Comparison of ENCODE assay signal across 20 cellular contexts in genomic region chr7:155758348-155758747, GRCh38. TPM values are rescaled to one million over a fixed set of nuclear protein-coding genes. Genes with fewer than 3 reads are reported as not detected.
"Had no signal": no experiment of that assay in that cellular context is flagged by ENCODE, and none has a peak within 500 bp of the region (broad histone marks: within the 10 kb centered on the region; RNA-seq: fewer than 3 reads in every experiment).

No MANE protein-coding gene starts in this region.

- DNase-seq: activated CD4-positive, alpha-beta T cell treated with anti-CD3 and anti-CD28 coated beads, Interleukin-2, amount 10 ng/mL, durations not matched to agents 7 days and 5 days; activated CD8-positive, alpha-beta memory T cell treated with anti-CD3 and anti-CD28 coated beads for 24 hours; activated CD8-positive, alpha-beta memory T cell treated with anti-CD3 and anti-CD28 coated beads, Interleukin-2, amount 50 U/mL, for 48 hours; activated naive CD8-positive, alpha-beta T cell treated with anti-CD3 and anti-CD28 coated beads, Interleukin-2, amount 10 ng/mL, durations not matched to agents 7 days and 5 days; cortex of kidney; hippocampal formation; midbrain; occipital lobe; stimulated activated CD4-positive, alpha-beta T cell treated with anti-CD3 and anti-CD28 coated beads, Interleukin-12 subunit alpha, Interleukin-12 subunit beta, amount 100 ng/mL, for 4 hours; stimulated activated CD4-positive, alpha-beta T cell treated with anti-CD3 and anti-CD28 coated beads, Interleukin-1b, Interleukin-23, amount 100 ng/mL, for 48 hours; stimulated activated CD8-positive, alpha-beta memory T cell treated with anti-CD3 and anti-CD28 coated beads, Interleukin-4, amount 100 ng/mL, for 48 hours; stimulated activated naive CD4-positive, alpha-beta T cell; T-cell; upper lobe of right lung had no signal

- H3K27ac ChIP-seq: upper lobe of right lung had no signal

- H3K27ac Mint-ChIP-seq: activated CD4-positive, alpha-beta T cell treated with anti-CD3 and anti-CD28 coated beads, Interleukin-2, amount 10 ng/mL, durations not matched to agents 7 days and 5 days; activated naive CD8-positive, alpha-beta T cell treated with anti-CD3 and anti-CD28 coated beads, Interleukin-2, amount 10 ng/mL, durations not matched to agents 7 days and 5 days; nephron; progenitor cell of endocrine pancreas; T-cell had no signal

- H3K4me3 Mint-ChIP-seq: activated CD4-positive, alpha-beta T cell treated with anti-CD3 and anti-CD28 coated beads, Interleukin-2, amount 10 ng/mL, durations not matched to agents 7 days and 5 days; activated naive CD8-positive, alpha-beta T cell treated with anti-CD3 and anti-CD28 coated beads, Interleukin-2, amount 10 ng/mL, durations not matched to agents 7 days and 5 days; brain; nephron; T-cell had no signal

- H3K27me3 ChIP-seq: upper lobe of right lung had no signal

- H3K9me3 Mint-ChIP-seq: activated CD4-positive, alpha-beta T cell treated with anti-CD3 and anti-CD28 coated beads, Interleukin-2, amount 10 ng/mL, durations not matched to agents 7 days and 5 days; nephron; T-cell had no signal

- ATAC-seq: esophagus mucosa, T-cell, upper lobe of right lung had no signal

- H3K9me3 ChIP-seq: upper lobe of right lung had no signal

- H3K4me3 ChIP-seq: lung, upper lobe of right lung had no signal

- H3K27me3 Mint-ChIP-seq: activated CD4-positive, alpha-beta T cell treated with anti-CD3 and anti-CD28 coated beads, Interleukin-2, amount 10 ng/mL, durations not matched to agents 7 days and 5 days; activated naive CD8-positive, alpha-beta T cell treated with anti-CD3 and anti-CD28 coated beads, Interleukin-2, amount 10 ng/mL, durations not matched to agents 7 days and 5 days; brain; progenitor cell of endocrine pancreas; T-cell had no signal

RNA-seq across cellular contexts. Expression of gene SHH, which starts 53.9 kb away (rescaled TPM):
- total RNA-seq: activated CD4-positive, alpha-beta T cell treated with anti-CD3 and anti-CD28 coated beads, Interleukin-2, amount 10 ng/mL, durations not matched to agents 7 days and 5 days; activated naive CD8-positive, alpha-beta T cell treated with anti-CD3 and anti-CD28 coated beads, Interleukin-2, amount 10 ng/mL, durations not matched to agents 7 days and 5 days; esophagus mucosa had no signal
- polyA plus RNA-seq: keratinocyte had no signal
